1 cellular context compared by ENCODE assay signal in the genomic region with DNA sequence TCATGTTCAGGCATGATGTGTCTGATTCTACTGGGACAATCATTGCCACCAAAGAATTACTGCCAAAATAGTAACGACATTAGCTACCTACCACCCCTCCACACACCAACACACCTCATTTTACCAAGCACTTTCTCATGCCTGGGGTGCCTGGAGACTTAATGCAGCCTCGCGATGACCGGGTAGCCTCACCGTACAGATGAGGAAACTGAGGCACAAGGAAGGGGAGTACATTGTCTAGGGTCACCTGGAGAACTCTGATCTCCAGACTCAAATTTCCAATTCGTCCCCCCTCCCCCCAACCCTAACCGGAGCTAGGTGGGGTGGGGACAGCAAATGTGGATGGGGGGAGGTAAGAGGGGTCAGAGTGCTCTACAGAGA.
TF ChIP-seq lines count a peak whose summit lies in the region.

No MANE protein-coding gene starts in this region.

TF ChIP-seq in liver, 16 proteins besides CTCF, POLR2A, EP300 and RAD21 (continued from another document):
- TF ChIP-seq, protein P1, sequence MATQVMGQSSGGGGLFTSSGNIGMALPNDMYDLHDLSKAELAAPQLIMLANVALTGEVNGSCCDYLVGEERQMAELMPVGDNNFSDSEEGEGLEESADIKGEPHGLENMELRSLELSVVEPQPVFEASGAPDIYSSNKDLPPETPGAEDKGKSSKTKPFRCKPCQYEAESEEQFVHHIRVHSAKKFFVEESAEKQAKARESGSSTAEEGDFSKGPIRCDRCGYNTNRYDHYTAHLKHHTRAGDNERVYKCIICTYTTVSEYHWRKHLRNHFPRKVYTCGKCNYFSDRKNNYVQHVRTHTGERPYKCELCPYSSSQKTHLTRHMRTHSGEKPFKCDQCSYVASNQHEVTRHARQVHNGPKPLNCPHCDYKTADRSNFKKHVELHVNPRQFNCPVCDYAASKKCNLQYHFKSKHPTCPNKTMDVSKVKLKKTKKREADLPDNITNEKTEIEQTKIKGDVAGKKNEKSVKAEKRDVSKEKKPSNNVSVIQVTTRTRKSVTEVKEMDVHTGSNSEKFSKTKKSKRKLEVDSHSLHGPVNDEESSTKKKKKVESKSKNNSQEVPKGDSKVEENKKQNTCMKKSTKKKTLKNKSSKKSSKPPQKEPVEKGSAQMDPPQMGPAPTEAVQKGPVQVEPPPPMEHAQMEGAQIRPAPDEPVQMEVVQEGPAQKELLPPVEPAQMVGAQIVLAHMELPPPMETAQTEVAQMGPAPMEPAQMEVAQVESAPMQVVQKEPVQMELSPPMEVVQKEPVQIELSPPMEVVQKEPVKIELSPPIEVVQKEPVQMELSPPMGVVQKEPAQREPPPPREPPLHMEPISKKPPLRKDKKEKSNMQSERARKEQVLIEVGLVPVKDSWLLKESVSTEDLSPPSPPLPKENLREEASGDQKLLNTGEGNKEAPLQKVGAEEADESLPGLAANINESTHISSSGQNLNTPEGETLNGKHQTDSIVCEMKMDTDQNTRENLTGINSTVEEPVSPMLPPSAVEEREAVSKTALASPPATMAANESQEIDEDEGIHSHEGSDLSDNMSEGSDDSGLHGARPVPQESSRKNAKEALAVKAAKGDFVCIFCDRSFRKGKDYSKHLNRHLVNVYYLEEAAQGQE (IDR thresholded peaks at IDR 0.05): no peak
- TF ChIP-seq MAX (IDR thresholded peaks at IDR 0.05): no peak
- no peak for TF ChIP-seq SP1 (IDR thresholded peaks at IDR 0.05)
- no peak for TF ChIP-seq HNF4G (IDR thresholded peaks at IDR 0.05)
- TF ChIP-seq GABPA (IDR thresholded peaks at IDR 0.05 in 1 of 2, conservative IDR thresholded peaks at IDR 0.05 in 1 of 2): no peak
